Comparison of ENCODE assay signal across 10 cellular contexts in the genomic region with DNA sequence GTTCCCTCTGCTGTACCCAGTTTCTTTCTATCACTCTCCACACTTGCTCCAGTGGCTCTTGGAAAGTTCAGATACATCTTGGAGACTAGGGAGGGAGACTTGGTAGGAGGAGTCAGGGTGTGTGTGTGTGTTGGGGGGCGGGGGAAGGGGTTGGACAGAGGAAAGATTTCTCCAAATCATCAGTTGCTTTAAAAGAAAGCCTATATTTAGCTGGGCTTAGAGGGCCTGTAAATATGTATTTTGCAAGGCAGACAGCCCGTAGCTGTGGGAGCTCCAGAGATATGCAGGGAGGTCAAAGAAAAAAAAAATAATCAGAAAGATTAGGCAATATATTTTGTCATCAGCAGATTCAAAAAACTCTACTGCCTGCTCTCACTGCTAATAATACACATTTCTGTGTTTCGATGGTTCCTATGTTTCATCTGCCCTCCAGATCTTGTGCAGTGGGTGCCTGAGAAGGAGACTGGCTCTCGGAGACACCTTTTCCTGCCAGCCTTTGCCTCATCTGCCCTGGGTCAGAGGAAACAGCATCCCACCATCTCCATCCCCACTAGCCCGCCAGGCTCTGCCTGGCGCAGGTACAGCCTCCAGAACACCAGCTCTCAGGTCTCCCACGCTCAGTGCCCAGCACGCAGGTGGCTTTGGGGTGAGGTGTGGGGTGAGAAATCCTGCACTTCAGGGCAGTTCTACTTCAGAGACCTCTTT. TPM values are rescaled to one million over a fixed set of nuclear protein-coding genes. Genes with fewer than 3 reads are reported as not detected.
DNase-seq lines count a peak whose midpoint lies in the region; ATAC-seq and TF ChIP-seq lines count a peak whose summit lies in the region.
"Had no signal": no experiment of that assay in that cellular context is flagged by ENCODE, and none has a peak within 500 bp of the region (broad histone marks: within the 10 kb centered on the region; RNA-seq: fewer than 3 reads in every experiment).

No MANE protein-coding gene starts in this region.

- H4K20me1 ChIP-seq in HCT116 (ENCODE audit: insufficient read depth) (no peaks in the 10 kb centered on the region), PC-9 (ENCODE audit: insufficient read depth) (no peaks in the 10 kb centered on the region)

- ATAC-seq in HCT116 (no peak), gastroesophageal sphincter (peak; percentile 26)
- ATAC-seq in stimulated activated naive B cell treated with anti-CD40 and anti-IgM and Interleukin-4, amounts not matched to agents 10 μg/mL and 1 μg/mL and 100 μg/mL, for 72 hours (replicated peaks) = no peak

- H3K27me3 Mint-ChIP-seq in stimulated activated naive B cell treated with anti-CD40 and anti-IgM and Interleukin-4, amounts not matched to agents 10 μg/mL and 1 μg/mL and 100 μg/mL, for 72 hours = no peaks in the 10 kb centered on the region

- H3K27ac Mint-ChIP-seq in stimulated activated naive B cell treated with anti-CD40 and anti-IgM and Interleukin-4, amounts not matched to agents 10 μg/mL and 1 μg/mL and 100 μg/mL, for 72 hours = peak overlapping the region; percentile 37

- H3K27ac ChIP-seq in HCT116 (ENCODE audit: low read depth, low read length) = no peak overlapping the region
- H3K27ac ChIP-seq in PC-9 = peak overlapping the region; percentile 86
- H3K27ac ChIP-seq in gastroesophageal sphincter = peak overlapping the region; percentile 4 to 97 (median 93)
- H3K27ac ChIP-seq: VCaP had no signal

- POLR2A ChIA-PET in HCT116 (lab: Charles Lee) = no interaction called here
- POLR2A ChIA-PET in PC-9 (lab: Charles Lee; ENCODE audit: unreplicated experiment) = no interaction called here

- no peak overlapping the region for H2AFZ ChIP-seq in HCT116 (ENCODE audit: low read depth, low read length, poor library complexity, severe bottlenecking)
- H2AFZ ChIP-seq in PC-9 = no peak overlapping the region

- intact Hi-C loops in HCT116 (cut with micrococcal nuclease) = no loop called here
- intact Hi-C loops in PC-9 (cut with micrococcal nuclease; ENCODE audit: unreplicated experiment) = loop anchor here (2.0 kb wide), 1 partner anchor 128 kb away; no protein-coding TSS in a partner anchor

- TF ChIP-seq POLR2A in HCT116 (IDR thresholded peaks at IDR 0.05; ENCODE audit: borderline replicate concordance, extremely low read depth, insufficient read depth, insufficient read length) (no peak), gastroesophageal sphincter (IDR thresholded peaks at IDR 0.05) (no peak)

- H3K4me2 ChIP-seq in HCT116 (ENCODE audit: low read length) = peak overlapping the region; percentile 92
- H3K4me2 ChIP-seq in PC-9 = peak overlapping the region; percentile 76

- H3K27me3 ChIP-seq in HCT116 (ENCODE audit: insufficient read depth, low read length) (no peaks in the 10 kb centered on the region), PC-9 (ENCODE audit: insufficient read depth, low read depth) (no peaks in the 10 kb centered on the region), gastroesophageal sphincter (no peaks in the 10 kb centered on the region)

- DNase-seq in HCT116 (ENCODE audit: low read depth, low spot score) = no peak
- DNase-seq in PC-9 = no peak
- no peak for DNase-seq in stimulated activated naive B cell treated with anti-CD40 and anti-IgM and Interleukin-4, amounts not matched to agents 10 μg/mL and 1 μg/mL and 100 μg/mL, for 72 hours
- DNase-seq in 8988T = no peak
- no peak for DNase-seq in DMS 273 (lab: John Stamatoyannopoulos, UW; ENCODE audit: unreplicated experiment)
- no peak for DNase-seq in activated CD4-positive, CD25-positive, alpha-beta regulatory T cell treated with anti-CD3 and anti-CD28 coated beads, Interleukin-2, amount 50 U/mL, for 72 hours
- DNase-seq: NCI-H446; stimulated activated naive CD4-positive, alpha-beta T cell treated with Interleukin-2 at 50 U/mL for 16 hours had no signal

- peaks cover 45% of the 10 kb centered on the region for H3F3A ChIP-seq in PC-9 (ENCODE audit: insufficient read depth, low read depth)

- no peak for TF ChIP-seq EP300 in gastroesophageal sphincter (IDR thresholded peaks at IDR 0.05)

- H3K9ac ChIP-seq in HCT116 (ENCODE audit: low read length) = 0 out of 2 replicates have a peak overlapping the region, but pooled peaks have one; percentile 2

- CTCF ChIA-PET in HCT116 (lab: Charles Lee) (interaction anchor here (0.7 to 1.6 kb wide), 4 partner anchors 15 to 483 kb away, joined by 3 to 6 read pairs (median 4); no protein-coding TSS in a partner anchor), PC-9 (lab: Charles Lee) (interaction anchor here (0.5 to 0.6 kb wide), 2 partner anchors 25 to 64 kb away, joined by 5 to 25 read pairs; no protein-coding TSS in a partner anchor)

- H3K79me2 ChIP-seq in HCT116 (ENCODE audit: insufficient read depth, low read length) (peaks cover 5% of the 10 kb centered on the region; the same call in 1 of the 2 replicates), PC-9 (ENCODE audit: low read depth) (peaks cover 4% of the 10 kb centered on the region)

- TF ChIP-seq CTCF in HCT116 (IDR thresholded peaks at IDR 0.05 in 2 of 3, conservative IDR thresholded peaks at IDR 0.05 in 1 of 3; ENCODE audit: borderline replicate concordance in 1 of 3, insufficient read depth in 1 of 3, low read depth in 2 of 3, low read length in 2 of 3) = no peak
- TF ChIP-seq CTCF in PC-9 (conservative IDR thresholded peaks at IDR 0.05) = no peak
- TF ChIP-seq CTCF in gastroesophageal sphincter (IDR thresholded peaks at IDR 0.05) = no peak

- H3K9me2 ChIP-seq in HCT116 (ENCODE audit: insufficient read depth) (no peaks in the 10 kb centered on the region), PC-9 (ENCODE audit: insufficient read depth) (no peaks in the 10 kb centered on the region)

- no TSS peak for BruUV-seq in HCT116 (replicated peaks; lab: Mats Ljungman, UMichigan)
- no TSS peak for BruUV-seq in PC-9 (replicated peaks; lab: Mats Ljungman, UMichigan)

- no peak for TF ChIP-seq RAD21 in HCT116 (IDR thresholded peaks at IDR 0.05; ENCODE audit: low read depth)

- H3K4me3 ChIP-seq in HCT116 (replicated peaks in 1 of 2; ENCODE audit: low read depth in 1 of 2, low read length in 2 of 2) (no peak overlapping the region), PC-9 (no peak overlapping the region), gastroesophageal sphincter (no peak overlapping the region)

- peaks cover 3 to 5% of the 10 kb centered on the region in 2 donors for H3K36me3 Mint-ChIP-seq in stimulated activated naive B cell treated with anti-CD40 and anti-IgM and Interleukin-4, amounts not matched to agents 10 μg/mL and 1 μg/mL and 100 μg/mL, for 72 hours

- peaks cover 17 to 24% of the 10 kb centered on the region in 2 donors for H3K4me1 Mint-ChIP-seq in stimulated activated naive B cell treated with anti-CD40 and anti-IgM and Interleukin-4, amounts not matched to agents 10 μg/mL and 1 μg/mL and 100 μg/mL, for 72 hours

- RAD21 ChIA-PET in HCT116 (lab: Charles Lee; ENCODE audit: low non-redundant PET in 1 of 2, low total read pairs in 2 of 2, uncharacterized antibody in 2 of 2, unreplicated experiment in 2 of 2) = interaction anchor here in 1 of 2 experiments (0.7 kb wide), 2 partner anchors 23 to 31 kb away, joined by 7 read pairs; no protein-coding TSS in a partner anchor

- peaks cover 33 to 48% of the 10 kb centered on the region in 2 experiments for H3K4me1 ChIP-seq in HCT116 (ENCODE audit: control insufficient read depth in 1 of 2, insufficient read depth in 2 of 2, low read length in 2 of 2)
- H3K4me1 ChIP-seq in PC-9 (replicated peaks; ENCODE audit: insufficient read depth) = peaks cover 47% of the 10 kb centered on the region
- H3K4me1 ChIP-seq in gastroesophageal sphincter = peaks cover 0 to 52% (median 27%) of the 10 kb centered on the region in 3 donors

- 0 to 46% methylated on average over 1 to 7 of the region's 8 CpGs for WGBS in gastroesophageal sphincter (ENCODE audit: low coverage in 1 of 2), 2 donors

- no peaks in the 10 kb centered on the region for H3K36me3 ChIP-seq in HCT116 (ENCODE audit: control insufficient read depth in 1 of 2, insufficient read depth in 2 of 2, low read length in 2 of 2)
- H3K36me3 ChIP-seq in PC-9 (ENCODE audit: low read depth) = no peaks in the 10 kb centered on the region
- no peaks in the 10 kb centered on the region for H3K36me3 ChIP-seq in gastroesophageal sphincter

- H3K9me3 ChIP-seq in HCT116 (ENCODE audit: control insufficient read depth in 1 of 2, insufficient read depth in 1 of 2, low read depth in 1 of 2, low read length in 2 of 2) = no peaks in the 10 kb centered on the region
- no peaks in the 10 kb centered on the region for H3K9me3 ChIP-seq in PC-9 (ENCODE audit: insufficient read depth, low read depth)
- H3K9me3 ChIP-seq in gastroesophageal sphincter = no peaks in the 10 kb centered on the region

- H3K9me3 Mint-ChIP-seq in stimulated activated naive B cell treated with anti-CD40 and anti-IgM and Interleukin-4, amounts not matched to agents 10 μg/mL and 1 μg/mL and 100 μg/mL, for 72 hours = no peaks in the 10 kb centered on the region

- H3K4me3 Mint-ChIP-seq in stimulated activated naive B cell treated with anti-CD40 and anti-IgM and Interleukin-4, amounts not matched to agents 10 μg/mL and 1 μg/mL and 100 μg/mL, for 72 hours = no peak overlapping the region

TF ChIP-seq in HCT116, 20 proteins besides CTCF, POLR2A, EP300 and RAD21 (continues in another document):
- TF ChIP-seq, protein P1, sequence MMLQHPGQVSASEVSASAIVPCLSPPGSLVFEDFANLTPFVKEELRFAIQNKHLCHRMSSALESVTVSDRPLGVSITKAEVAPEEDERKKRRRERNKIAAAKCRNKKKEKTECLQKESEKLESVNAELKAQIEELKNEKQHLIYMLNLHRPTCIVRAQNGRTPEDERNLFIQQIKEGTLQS (IDR thresholded peaks at IDR 0.05) = no peak
- no peak for TF ChIP-seq SRF (IDR thresholded peaks at IDR 0.05; ENCODE audit: low read depth)
- no peak for TF ChIP-seq ZFX (IDR thresholded peaks at IDR 0.05)
- TF ChIP-seq EZH2 (IDR thresholded peaks at IDR 0.05) = no peak
- TF ChIP-seq, protein P2, sequence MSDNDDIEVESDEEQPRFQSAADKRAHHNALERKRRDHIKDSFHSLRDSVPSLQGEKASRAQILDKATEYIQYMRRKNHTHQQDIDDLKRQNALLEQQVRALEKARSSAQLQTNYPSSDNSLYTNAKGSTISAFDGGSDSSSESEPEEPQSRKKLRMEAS (IDR thresholded peaks at IDR 0.05) = no peak
- TF ChIP-seq TCF7L2 (IDR thresholded peaks at IDR 0.05; ENCODE audit: borderline replicate concordance, extremely low read depth, insufficient read depth, insufficient read length) = no peak

RNA-seq across cellular contexts. Expression of a gene that starts 4.8 kb away (rescaled TPM):
- total RNA-seq in HCT116 (2021; ENCODE audit: unreplicated experiment) (112 TPM), PC-9 (2021) (34.0 and 35.8 TPM in 2 replicates), gastroesophageal sphincter (10 to 100 TPM; 23.3 to 38.1 (median 30.8) TPM)
- 65.7 and 68.5 TPM in 2 replicates for polyA plus RNA-seq in HCT116 (2012)

RNA-seq across cellular contexts. Expression of a gene that starts 10.5 kb away (rescaled TPM):
- total RNA-seq in HCT116 (2021; ENCODE audit: unreplicated experiment) = 0.37 TPM
- polyA plus RNA-seq in HCT116 (2012) = 0.21 and 0.56 TPM in 2 replicates
- not detected in 2 replicates for total RNA-seq in PC-9 (2021)
- 100 to 1,000 TPM in 2 of 4 donors, 10 to 100 TPM in 2; 58.1 to 145 (median 93.4) TPM for total RNA-seq in gastroesophageal sphincter

RNA-seq across cellular contexts. Expression of a gene that starts 25.3 kb away (rescaled TPM):
- total RNA-seq in HCT116 (2021; ENCODE audit: unreplicated experiment) (1.5 TPM), PC-9 (2021) (0.17 and 0.73 TPM in 2 replicates), gastroesophageal sphincter (1 to 10 TPM; 1.3 to 2.8 (median 2.3) TPM)
- polyA plus RNA-seq in HCT116 (2012) = 0.74 and 0.79 TPM in 2 replicates

RNA-seq across cellular contexts. Expression of a gene that starts 46.2 kb away (rescaled TPM):
- 33.6 TPM for total RNA-seq in HCT116 (2021; ENCODE audit: unreplicated experiment)
- 22.1 and 42.6 TPM in 2 replicates for polyA plus RNA-seq in HCT116 (2012)
- total RNA-seq in PC-9 (2021) = 20.7 and 29.5 TPM in 2 replicates
- 10 to 100 TPM; 14.6 to 92.9 (median 69.7) TPM for total RNA-seq in gastroesophageal sphincter

Comparison
In these comparisons a context has a peak if more than half of its experiments do, and no peak if none do; other contexts are left out.
1. RNA of a gene that starts 10.5 kb away (total RNA-seq): 58.1 to 145 TPM in gastroesophageal sphincter; 0.37 TPM in HCT116 (single experiment) and not detected in PC-9; every median in the first group is over 10 times any median in the second.